In the genomic region with DNA sequence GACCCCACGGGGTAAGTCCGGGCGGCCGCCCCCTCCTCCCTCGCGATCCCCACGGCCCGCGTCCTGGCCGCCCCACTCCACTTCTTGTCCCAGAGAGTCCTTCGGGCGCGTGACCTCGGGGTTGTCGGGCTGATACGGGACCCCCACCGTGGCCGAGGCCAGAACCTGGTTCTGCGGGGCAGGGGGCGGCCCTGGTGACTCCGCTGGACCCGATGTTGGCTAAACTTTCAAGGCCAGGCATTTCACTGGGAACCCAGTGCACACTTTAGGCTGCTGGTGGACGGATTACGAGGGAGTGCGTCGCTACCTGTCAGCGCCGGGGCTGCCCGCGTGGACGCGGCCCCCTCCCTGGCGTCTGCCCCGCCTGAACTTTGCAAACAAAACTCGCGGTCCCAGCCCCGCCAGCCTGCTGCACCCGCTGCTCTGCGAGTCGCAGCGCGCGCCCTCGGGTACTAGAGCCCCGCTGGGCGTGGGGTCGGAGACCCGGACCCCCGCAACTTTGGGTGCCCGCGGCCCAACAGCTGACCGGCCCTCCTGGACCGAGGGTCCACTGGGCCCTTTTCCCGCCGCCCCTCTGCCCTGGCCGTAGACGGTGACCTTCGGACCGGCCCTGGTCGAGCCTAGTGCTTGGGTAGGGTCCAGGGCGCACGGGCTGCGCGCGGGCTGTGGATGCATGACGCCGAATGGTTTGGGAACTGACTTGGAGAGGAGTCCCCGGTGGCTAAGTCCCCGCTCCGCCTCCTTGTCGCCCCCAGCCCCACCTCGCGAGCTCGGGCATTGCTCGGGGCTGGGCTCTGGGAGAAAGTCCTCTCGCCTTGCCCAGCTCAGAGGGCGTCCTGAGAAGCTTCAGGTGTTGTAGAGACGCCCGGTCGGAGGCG, we compare ENCODE assay signal across 1 cellular context.
TF ChIP-seq lines count a peak whose summit lies in the region.

No MANE protein-coding gene starts in this region.

TF ChIP-seq in HepG2, 621 proteins besides CTCF, POLR2A, EP300 and RAD21 (continued from another document and continues in another):
- TF ChIP-seq, protein P1, sequence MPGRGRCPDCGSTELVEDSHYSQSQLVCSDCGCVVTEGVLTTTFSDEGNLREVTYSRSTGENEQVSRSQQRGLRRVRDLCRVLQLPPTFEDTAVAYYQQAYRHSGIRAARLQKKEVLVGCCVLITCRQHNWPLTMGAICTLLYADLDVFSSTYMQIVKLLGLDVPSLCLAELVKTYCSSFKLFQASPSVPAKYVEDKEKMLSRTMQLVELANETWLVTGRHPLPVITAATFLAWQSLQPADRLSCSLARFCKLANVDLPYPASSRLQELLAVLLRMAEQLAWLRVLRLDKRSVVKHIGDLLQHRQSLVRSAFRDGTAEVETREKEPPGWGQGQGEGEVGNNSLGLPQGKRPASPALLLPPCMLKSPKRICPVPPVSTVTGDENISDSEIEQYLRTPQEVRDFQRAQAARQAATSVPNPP (CRISPR knock-in tag; IDR thresholded peaks at IDR 0.05), result no peak
- TF ChIP-seq DPF2 (CRISPR knock-in tag; IDR thresholded peaks at IDR 0.05; ENCODE audit: borderline replicate concordance, low read depth) (no peak), ZFP62 (CRISPR knock-in tag; IDR thresholded peaks at IDR 0.05) (0 out of 2 replicates have a peak, but pooled peaks have one; percentile 22), FOXA3 (CRISPR knock-in tag; IDR thresholded peaks at IDR 0.05) (no peak), ZMAT3 (CRISPR knock-in tag; conservative IDR thresholded peaks at IDR 0.05) (peak; percentile 97), TRIM24 (CRISPR knock-in tag; IDR thresholded peaks at IDR 0.05) (no peak), SRSF1 (optimal IDR thresholded peaks at IDR 0.05; ENCODE audit: low read depth, low read length) (peak; percentile 44), CHCHD3 (CRISPR knock-in tag; IDR thresholded peaks at IDR 0.05) (no peak), AKAP8 (CRISPR knock-in tag; IDR thresholded peaks at IDR 0.05) (no peak), HNRNPK (IDR thresholded peaks at IDR 0.05; ENCODE audit: low read depth, low read length, poor library complexity, severe bottlenecking) (no peak), NR2F6 (IDR thresholded peaks at IDR 0.05) (0 out of 2 replicates have a peak, but pooled peaks have one; percentile 13), NR2F6 (CRISPR knock-in tag; IDR thresholded peaks at IDR 0.05) (peak; percentile 26; the same call in 1 of the 2 replicates), HDAC1 (CRISPR knock-in tag; IDR thresholded peaks at IDR 0.05) (peak; percentile 87), CEBPG (CRISPR knock-in tag; IDR thresholded peaks at IDR 0.05) (no peak), SSRP1 (CRISPR knock-in tag; IDR thresholded peaks at IDR 0.05) (no peak), NRL (CRISPR knock-in tag; IDR thresholded peaks at IDR 0.05; ENCODE audit: borderline replicate concordance) (no peak; the same call in 1 of the 2 replicates), ETV6 (CRISPR knock-in tag; conservative IDR thresholded peaks at IDR 0.05) (0 out of 2 replicates have a peak, but pooled peaks have one; percentile 36), NAIF1 (CRISPR knock-in tag; IDR thresholded peaks at IDR 0.05; ENCODE audit: borderline replicate concordance) (no peak), KDM6A (CRISPR knock-in tag; IDR thresholded peaks at IDR 0.05; ENCODE audit: low read depth) (no peak), RBAK (CRISPR knock-in tag; IDR thresholded peaks at IDR 0.05) (no peak), ZMAT5 (CRISPR knock-in tag; IDR thresholded peaks at IDR 0.05; ENCODE audit: borderline replicate concordance, low read depth) (no peak), ESRRA (CRISPR knock-in tag; IDR thresholded peaks at IDR 0.05; ENCODE audit: low read depth) (peak; percentile 82), TOE1 (CRISPR knock-in tag; IDR thresholded peaks at IDR 0.05) (no peak), ZC3H13 (CRISPR knock-in tag; IDR thresholded peaks at IDR 0.05) (peak; percentile 85; the same call in 1 of the 2 replicates), KAT2B (IDR thresholded peaks at IDR 0.05; ENCODE audit: borderline replicate concordance, low read depth, low read length) (no peak), KLF9 (CRISPR knock-in tag; IDR thresholded peaks at IDR 0.05; ENCODE audit: low read depth) (no peak), ATF7-NPFF (CRISPR knock-in tag; IDR thresholded peaks at IDR 0.05; ENCODE audit: low read depth) (peak; percentile 73; the same call in 1 of the 2 replicates), EED (CRISPR knock-in tag; IDR thresholded peaks at IDR 0.05) (no peak), ZBTB20 (CRISPR knock-in tag; IDR thresholded peaks at IDR 0.05; ENCODE audit: borderline replicate concordance, low read depth) (peak; percentile 32; the same call in 1 of the 2 replicates), ZNF543 (CRISPR knock-in tag; IDR thresholded peaks at IDR 0.05) (peak; percentile 67), ZNF775 (CRISPR knock-in tag; IDR thresholded peaks at IDR 0.05; ENCODE audit: borderline replicate concordance) (no peak), ZNF580 (CRISPR knock-in tag; IDR thresholded peaks at IDR 0.05; ENCODE audit: borderline replicate concordance, low read depth) (peak; percentile 80), POGZ (CRISPR knock-in tag; IDR thresholded peaks at IDR 0.05) (peak; percentile 80), ZNF674 (CRISPR knock-in tag; IDR thresholded peaks at IDR 0.05; ENCODE audit: low read depth) (peak; percentile 27; the same call in 1 of the 2 replicates), ZNF839 (CRISPR knock-in tag; IDR thresholded peaks at IDR 0.05; ENCODE audit: borderline replicate concordance) (no peak), MBNL3 (CRISPR knock-in tag; conservative IDR thresholded peaks at IDR 0.05) (no peak), NCOA2 (CRISPR knock-in tag; IDR thresholded peaks at IDR 0.05) (peak; percentile 20; the same call in 1 of the 2 replicates), FOXA1 (IDR thresholded peaks at IDR 0.05) (no peak), FOXA1 (CRISPR knock-in tag; IDR thresholded peaks at IDR 0.05) (peak; percentile 29; the same call in 1 of the 2 replicates), SRY (CRISPR knock-in tag; IDR thresholded peaks at IDR 0.05) (no peak), ZFP90 (CRISPR knock-in tag; IDR thresholded peaks at IDR 0.05; ENCODE audit: borderline replicate concordance) (peak; percentile 86; the same call in 1 of the 2 replicates), ZBTB39 (CRISPR knock-in tag; IDR thresholded peaks at IDR 0.05) (peak; percentile 77; the same call in 1 of the 2 replicates), ELF1 (CRISPR knock-in tag; IDR thresholded peaks at IDR 0.05) (peak; percentile 21; the same call in 1 of the 2 replicates)
- TF ChIP-seq, protein P2, sequence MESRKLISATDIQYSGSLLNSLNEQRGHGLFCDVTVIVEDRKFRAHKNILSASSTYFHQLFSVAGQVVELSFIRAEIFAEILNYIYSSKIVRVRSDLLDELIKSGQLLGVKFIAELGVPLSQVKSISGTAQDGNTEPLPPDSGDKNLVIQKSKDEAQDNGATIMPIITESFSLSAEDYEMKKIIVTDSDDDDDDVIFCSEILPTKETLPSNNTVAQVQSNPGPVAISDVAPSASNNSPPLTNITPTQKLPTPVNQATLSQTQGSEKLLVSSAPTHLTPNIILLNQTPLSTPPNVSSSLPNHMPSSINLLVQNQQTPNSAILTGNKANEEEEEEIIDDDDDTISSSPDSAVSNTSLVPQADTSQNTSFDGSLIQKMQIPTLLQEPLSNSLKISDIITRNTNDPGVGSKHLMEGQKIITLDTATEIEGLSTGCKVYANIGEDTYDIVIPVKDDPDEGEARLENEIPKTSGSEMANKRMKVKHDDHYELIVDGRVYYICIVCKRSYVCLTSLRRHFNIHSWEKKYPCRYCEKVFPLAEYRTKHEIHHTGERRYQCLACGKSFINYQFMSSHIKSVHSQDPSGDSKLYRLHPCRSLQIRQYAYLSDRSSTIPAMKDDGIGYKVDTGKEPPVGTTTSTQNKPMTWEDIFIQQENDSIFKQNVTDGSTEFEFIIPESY (CRISPR knock-in tag; IDR thresholded peaks at IDR 0.05), result no peak
- TF ChIP-seq, protein P3, sequence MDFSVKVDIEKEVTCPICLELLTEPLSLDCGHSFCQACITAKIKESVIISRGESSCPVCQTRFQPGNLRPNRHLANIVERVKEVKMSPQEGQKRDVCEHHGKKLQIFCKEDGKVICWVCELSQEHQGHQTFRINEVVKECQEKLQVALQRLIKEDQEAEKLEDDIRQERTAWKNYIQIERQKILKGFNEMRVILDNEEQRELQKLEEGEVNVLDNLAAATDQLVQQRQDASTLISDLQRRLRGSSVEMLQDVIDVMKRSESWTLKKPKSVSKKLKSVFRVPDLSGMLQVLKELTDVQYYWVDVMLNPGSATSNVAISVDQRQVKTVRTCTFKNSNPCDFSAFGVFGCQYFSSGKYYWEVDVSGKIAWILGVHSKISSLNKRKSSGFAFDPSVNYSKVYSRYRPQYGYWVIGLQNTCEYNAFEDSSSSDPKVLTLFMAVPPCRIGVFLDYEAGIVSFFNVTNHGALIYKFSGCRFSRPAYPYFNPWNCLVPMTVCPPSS (IDR thresholded peaks at IDR 0.05), result no peak
- TF ChIP-seq, protein P4, sequence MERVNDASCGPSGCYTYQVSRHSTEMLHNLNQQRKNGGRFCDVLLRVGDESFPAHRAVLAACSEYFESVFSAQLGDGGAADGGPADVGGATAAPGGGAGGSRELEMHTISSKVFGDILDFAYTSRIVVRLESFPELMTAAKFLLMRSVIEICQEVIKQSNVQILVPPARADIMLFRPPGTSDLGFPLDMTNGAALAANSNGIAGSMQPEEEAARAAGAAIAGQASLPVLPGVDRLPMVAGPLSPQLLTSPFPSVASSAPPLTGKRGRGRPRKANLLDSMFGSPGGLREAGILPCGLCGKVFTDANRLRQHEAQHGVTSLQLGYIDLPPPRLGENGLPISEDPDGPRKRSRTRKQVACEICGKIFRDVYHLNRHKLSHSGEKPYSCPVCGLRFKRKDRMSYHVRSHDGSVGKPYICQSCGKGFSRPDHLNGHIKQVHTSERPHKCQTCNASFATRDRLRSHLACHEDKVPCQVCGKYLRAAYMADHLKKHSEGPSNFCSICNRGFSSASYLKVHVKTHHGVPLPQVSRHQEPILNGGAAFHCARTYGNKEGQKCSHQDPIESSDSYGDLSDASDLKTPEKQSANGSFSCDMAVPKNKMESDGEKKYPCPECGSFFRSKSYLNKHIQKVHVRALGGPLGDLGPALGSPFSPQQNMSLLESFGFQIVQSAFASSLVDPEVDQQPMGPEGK (CRISPR knock-in tag; IDR thresholded peaks at IDR 0.05), result peak; percentile 80
- TF ChIP-seq, protein P5, sequence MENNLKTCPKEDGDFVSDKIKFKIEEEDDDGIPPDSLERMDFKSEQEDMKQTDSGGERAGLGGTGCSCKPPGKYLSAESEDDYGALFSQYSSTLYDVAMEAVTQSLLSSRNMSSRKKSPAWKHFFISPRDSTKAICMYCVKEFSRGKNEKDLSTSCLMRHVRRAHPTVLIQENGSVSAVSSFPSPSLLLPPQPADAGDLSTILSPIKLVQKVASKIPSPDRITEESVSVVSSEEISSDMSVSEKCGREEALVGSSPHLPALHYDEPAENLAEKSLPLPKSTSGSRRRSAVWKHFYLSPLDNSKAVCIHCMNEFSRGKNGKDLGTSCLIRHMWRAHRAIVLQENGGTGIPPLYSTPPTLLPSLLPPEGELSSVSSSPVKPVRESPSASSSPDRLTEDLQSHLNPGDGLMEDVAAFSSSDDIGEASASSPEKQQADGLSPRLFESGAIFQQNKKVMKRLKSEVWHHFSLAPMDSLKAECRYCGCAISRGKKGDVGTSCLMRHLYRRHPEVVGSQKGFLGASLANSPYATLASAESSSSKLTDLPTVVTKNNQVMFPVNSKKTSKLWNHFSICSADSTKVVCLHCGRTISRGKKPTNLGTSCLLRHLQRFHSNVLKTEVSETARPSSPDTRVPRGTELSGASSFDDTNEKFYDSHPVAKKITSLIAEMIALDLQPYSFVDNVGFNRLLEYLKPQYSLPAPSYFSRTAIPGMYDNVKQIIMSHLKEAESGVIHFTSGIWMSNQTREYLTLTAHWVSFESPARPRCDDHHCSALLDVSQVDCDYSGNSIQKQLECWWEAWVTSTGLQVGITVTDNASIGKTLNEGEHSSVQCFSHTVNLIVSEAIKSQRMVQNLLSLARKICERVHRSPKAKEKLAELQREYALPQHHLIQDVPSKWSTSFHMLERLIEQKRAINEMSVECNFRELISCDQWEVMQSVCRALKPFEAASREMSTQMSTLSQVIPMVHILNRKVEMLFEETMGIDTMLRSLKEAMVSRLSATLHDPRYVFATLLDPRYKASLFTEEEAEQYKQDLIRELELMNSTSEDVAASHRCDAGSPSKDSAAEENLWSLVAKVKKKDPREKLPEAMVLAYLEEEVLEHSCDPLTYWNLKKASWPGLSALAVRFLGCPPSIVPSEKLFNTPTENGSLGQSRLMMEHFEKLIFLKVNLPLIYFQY (CRISPR knock-in tag; IDR thresholded peaks at IDR 0.05; ENCODE audit: borderline replicate concordance), result peak; percentile 91; the same call in 1 of the 2 replicates
- TF ChIP-seq, protein P6, sequence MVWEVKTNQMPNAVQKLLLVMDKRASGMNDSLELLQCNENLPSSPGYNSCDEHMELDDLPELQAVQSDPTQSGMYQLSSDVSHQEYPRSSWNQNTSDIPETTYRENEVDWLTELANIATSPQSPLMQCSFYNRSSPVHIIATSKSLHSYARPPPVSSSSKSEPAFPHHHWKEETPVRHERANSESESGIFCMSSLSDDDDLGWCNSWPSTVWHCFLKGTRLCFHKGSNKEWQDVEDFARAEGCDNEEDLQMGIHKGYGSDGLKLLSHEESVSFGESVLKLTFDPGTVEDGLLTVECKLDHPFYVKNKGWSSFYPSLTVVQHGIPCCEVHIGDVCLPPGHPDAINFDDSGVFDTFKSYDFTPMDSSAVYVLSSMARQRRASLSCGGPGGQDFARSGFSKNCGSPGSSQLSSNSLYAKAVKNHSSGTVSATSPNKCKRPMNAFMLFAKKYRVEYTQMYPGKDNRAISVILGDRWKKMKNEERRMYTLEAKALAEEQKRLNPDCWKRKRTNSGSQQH (CRISPR knock-in tag; IDR thresholded peaks at IDR 0.05; ENCODE audit: low read depth), result peak; percentile 66; the same call in 1 of the 2 replicates
